In genomic region chr20:50451792-50452425, GRCh38 we compare ENCODE assay signal across 8 cellular contexts. TPM values are rescaled to one million over a fixed set of nuclear protein-coding genes. Genes with fewer than 3 reads are reported as not detected.
DNase-seq lines count a peak whose midpoint lies in the region; ATAC-seq and TF ChIP-seq lines count a peak whose summit lies in the region.
"Not testable (repeated sequence)": the region's sequence is repeated elsewhere in the genome, so short reads cannot be mapped to it uniquely, and the experiment has no call there.

No MANE protein-coding gene starts in this region.

- WGBS in right cardiac atrium = 75% methylated on average over 9 of the region's 9 CpGs

- not testable (repeated sequence) for H3K27ac Mint-ChIP-seq in activated naive CD8-positive, alpha-beta T cell treated with anti-CD3 and anti-CD28 coated beads, Interleukin-2, amount 10 ng/mL, durations not matched to agents 7 days and 5 days
- H3K27ac Mint-ChIP-seq in nephron = peak overlapping the region in 2 of 3 experiments; percentile 29 to 64
- peak overlapping the region; percentile 78 for H3K27ac Mint-ChIP-seq in stimulated activated memory B cell treated with anti-CD40 and anti-IgM and Interleukin-4, amounts not matched to agents 10 μg/mL and 1 μg/mL and 100 μg/mL, for 72 hours

- not testable (repeated sequence) for TF ChIP-seq POLR2A in Peyer's patch (IDR thresholded peaks at IDR 0.05); vagina (IDR thresholded peaks at IDR 0.05)

- not testable (repeated sequence) for H3K9me3 ChIP-seq in Peyer's patch; right cardiac atrium (ENCODE audit: control insufficient read depth, low read length); vagina

- not testable (repeated sequence) for ATAC-seq in activated naive CD8-positive, alpha-beta T cell treated with anti-CD3 and anti-CD28 coated beads, Interleukin-2, amount 10 ng/mL, durations not matched to agents 7 days and 5 days (ENCODE audit: low read depth); right cardiac atrium; stimulated activated memory B cell treated with anti-CD40 and anti-IgM and Interleukin-4, amounts not matched to agents 10 μg/mL and 1 μg/mL and 100 μg/mL, for 72 hours

- not testable (repeated sequence) for H3K27me3 ChIP-seq in Peyer's patch; right cardiac atrium (ENCODE audit: control insufficient read depth, insufficient read depth); vagina

- H3K4me1 ChIP-seq in Peyer's patch (peaks cover 0 to 33% (median 3%) of the 10 kb centered on the region in 4 donors), vagina (peaks cover 32% of the 10 kb centered on the region)
- H3K4me1 ChIP-seq in right cardiac atrium (ENCODE audit: control insufficient read depth, insufficient read depth, low read length) = not testable (repeated sequence)

- not testable (repeated sequence) for H3K36me3 Mint-ChIP-seq in activated naive CD8-positive, alpha-beta T cell treated with anti-CD3 and anti-CD28 coated beads, Interleukin-2, amount 10 ng/mL, durations not matched to agents 7 days and 5 days; nephron (ENCODE audit: low read depth); stimulated activated memory B cell treated with anti-CD40 and anti-IgM and Interleukin-4, amounts not matched to agents 10 μg/mL and 1 μg/mL and 100 μg/mL, for 72 hours

- POLR2A ChIA-PET in activated naive CD8-positive, alpha-beta T cell treated with anti-CD3 and anti-CD28 coated beads, Interleukin-2, amount 10 ng/mL, durations not matched to agents 7 days and 5 days (lab: Charles Lee) = interaction anchor here (0.6 to 1.8 kb wide), 3 partner anchors 10 to 261 kb away, joined by 3 to 7 read pairs (median 6); partner anchors contain the start of gene CEBPB

- H3K4me3 Mint-ChIP-seq in activated naive CD8-positive, alpha-beta T cell treated with anti-CD3 and anti-CD28 coated beads, Interleukin-2, amount 10 ng/mL, durations not matched to agents 7 days and 5 days = peak overlapping the region; percentile 79
- peak overlapping the region in 1 of 3 experiments; percentile 67 for H3K4me3 Mint-ChIP-seq in nephron
- peak overlapping the region; percentile 55 for H3K4me3 Mint-ChIP-seq in stimulated activated memory B cell treated with anti-CD40 and anti-IgM and Interleukin-4, amounts not matched to agents 10 μg/mL and 1 μg/mL and 100 μg/mL, for 72 hours

- H3K4me3 ChIP-seq in GM12865 (ENCODE audit: low read depth, low read length) (peak overlapping the region; percentile 47), Peyer's patch (peak overlapping the region in 2 of 4 donors; percentile 14 to 28), coronary artery (peak overlapping the region; percentile 53)
- H3K4me3 ChIP-seq in right cardiac atrium (ENCODE audit: low read length); vagina: not testable (repeated sequence)

- H3K36me3 ChIP-seq in Peyer's patch, vagina: not testable (repeated sequence)

- not testable (repeated sequence) for H3K9me3 Mint-ChIP-seq in activated naive CD8-positive, alpha-beta T cell treated with anti-CD3 and anti-CD28 coated beads, Interleukin-2, amount 10 ng/mL, durations not matched to agents 7 days and 5 days; nephron; stimulated activated memory B cell treated with anti-CD40 and anti-IgM and Interleukin-4, amounts not matched to agents 10 μg/mL and 1 μg/mL and 100 μg/mL, for 72 hours

- DNase-seq in GM12865 (ENCODE audit: low read depth); Peyer's patch; activated naive CD8-positive, alpha-beta T cell treated with anti-CD3 and anti-CD28 coated beads, Interleukin-2, amount 10 ng/mL, durations not matched to agents 7 days and 5 days; coronary artery (ENCODE audit: low spot score); right cardiac atrium; vagina (ENCODE audit: extremely low spot score in 2 of 2): not testable (repeated sequence)

- not testable (repeated sequence) for TF ChIP-seq CTCF in GM12865 (IDR thresholded peaks at IDR 0.05; ENCODE audit: insufficient read depth, low read depth, low read length, missing control alignments); Peyer's patch (IDR thresholded peaks at IDR 0.05); coronary artery (IDR thresholded peaks at IDR 0.05); nephron (IDR thresholded peaks at IDR 0.05; ENCODE audit: unreplicated experiment in 3 of 3); vagina (IDR thresholded peaks at IDR 0.05)

- intact Hi-C loops in right cardiac atrium (cut with DNase I) = loop anchor here in 3 of 4 donors (5.0 to 10.0 kb wide), 3 partner anchors 35 to 65 kb away; no protein-coding TSS in a partner anchor
- intact Hi-C loops in vagina (cut with DNase I) = loop anchor here (5.0 kb wide), 3 partner anchors 35 to 145 kb away; no protein-coding TSS in a partner anchor

- peaks cover 38% of the 10 kb centered on the region for H3K4me1 Mint-ChIP-seq in activated naive CD8-positive, alpha-beta T cell treated with anti-CD3 and anti-CD28 coated beads, Interleukin-2, amount 10 ng/mL, durations not matched to agents 7 days and 5 days
- peaks cover 22% of the 10 kb centered on the region for H3K4me1 Mint-ChIP-seq in nephron
- H3K4me1 Mint-ChIP-seq in stimulated activated memory B cell treated with anti-CD40 and anti-IgM and Interleukin-4, amounts not matched to agents 10 μg/mL and 1 μg/mL and 100 μg/mL, for 72 hours = peaks cover 27% of the 10 kb centered on the region

- H3K27me3 Mint-ChIP-seq in activated naive CD8-positive, alpha-beta T cell treated with anti-CD3 and anti-CD28 coated beads, Interleukin-2, amount 10 ng/mL, durations not matched to agents 7 days and 5 days = peaks cover 31% of the 10 kb centered on the region
- H3K27me3 Mint-ChIP-seq in nephron (ENCODE audit: low read depth) = peaks cover 46% of the 10 kb centered on the region
- H3K27me3 Mint-ChIP-seq in stimulated activated memory B cell treated with anti-CD40 and anti-IgM and Interleukin-4, amounts not matched to agents 10 μg/mL and 1 μg/mL and 100 μg/mL, for 72 hours = peaks cover 88% of the 10 kb centered on the region

- H3K27ac ChIP-seq in Peyer's patch = peak overlapping the region in 3 of 4 donors; percentile 31 to 74 (median 74)
- peak overlapping the region; percentile 56 to 87 for H3K27ac ChIP-seq in coronary artery
- H3K27ac ChIP-seq in right cardiac atrium (ENCODE audit: low read length) = peak overlapping the region; percentile 49
- H3K27ac ChIP-seq in vagina = peak overlapping the region; percentile 90

RNA-seq across cellular contexts. Expression of gene PTPN1, which starts 58.3 kb away (rescaled TPM):
- total RNA-seq in Peyer's patch (10 to 100 TPM; 13.8 to 40.4 (median 22.0) TPM), right cardiac atrium (10 to 100 TPM; 22.5 to 37.4 (median 27.2) TPM), vagina (25.3 TPM)
- total RNA-seq in activated naive CD8-positive, alpha-beta T cell treated with anti-CD3 and anti-CD28 coated beads, Interleukin-2, amount 10 ng/mL, durations not matched to agents 7 days and 5 days = 10 to 100 TPM; 65.9 to 67.3 TPM
- polyA plus RNA-seq in right cardiac atrium = 20.8 TPM
